ENCODE assay signal across 8 cellular contexts in genomic region chr19:50003810-50004419, GRCh38. TPM values are rescaled to one million over a fixed set of nuclear protein-coding genes. Genes with fewer than 3 reads are reported as not detected.
DNase-seq lines count a peak whose midpoint lies in the region; ATAC-seq and TF ChIP-seq lines count a peak whose summit lies in the region.

No MANE protein-coding gene starts in this region.

- TF ChIP-seq CTCF in epithelial cell of esophagus (IDR thresholded peaks at IDR 0.05; ENCODE audit: insufficient read depth, low read depth, low read length, missing control alignments) (no peak), WERI-Rb-1 (IDR thresholded peaks at IDR 0.05; ENCODE audit: low read depth, low read length) (no peak), neural progenitor cell (IDR thresholded peaks at IDR 0.05) (no peak)

- DNase-seq in A172 (ENCODE audit: low spot score): peak; percentile 99
- DNase-seq in GM19238 (ENCODE audit: insufficient read length, low spot score): peak; percentile 33
- DNase-seq in T-cell: no peak
- peak; percentile 92 for DNase-seq in epithelial cell of esophagus (ENCODE audit: low read depth)
- no peak for DNase-seq in WERI-Rb-1
- no peak for DNase-seq in neural progenitor cell (ENCODE audit: low spot score)

- H3K4me1 Mint-ChIP-seq in T-cell: peaks cover 0 to 19% (median 12%) of the 10 kb centered on the region in 3 donors
- no peaks in the 10 kb centered on the region for H3K4me1 Mint-ChIP-seq in neural progenitor cell

- no peak overlapping the region for H3K9ac ChIP-seq in rectal smooth muscle tissue (ENCODE audit: low read length)
- no peak overlapping the region for H3K9ac ChIP-seq in neural progenitor cell

- H3K27me3 ChIP-seq in rectal smooth muscle tissue (ENCODE audit: control insufficient read depth, insufficient read depth, low read length) (no peaks in the 10 kb centered on the region), WERI-Rb-1 (ENCODE audit: insufficient read depth, low read depth, severe bottlenecking) (no peaks in the 10 kb centered on the region), neural progenitor cell (no peaks in the 10 kb centered on the region)

- CTCF ChIA-PET in T-cell (lab: Charles Lee): interaction anchor here in 1 of 2 donors (0.6 kb wide), 1 partner anchor 269 kb away, joined by 3 read pairs; no protein-coding TSS in a partner anchor

- H3K36me3 Mint-ChIP-seq in T-cell (peaks cover 57% of the 10 kb centered on the region), neural progenitor cell (peaks cover 15% of the 10 kb centered on the region)

- no peaks in the 10 kb centered on the region for H4K20me1 ChIP-seq in neural progenitor cell (ENCODE audit: low read depth)

- peak overlapping the region; percentile 44 to 55 for H3K27ac Mint-ChIP-seq in T-cell
- no peak overlapping the region for H3K27ac Mint-ChIP-seq in neural progenitor cell

- no peaks in the 10 kb centered on the region for H3F3A ChIP-seq in neural progenitor cell (ENCODE audit: low read depth)

- H3K9me3 Mint-ChIP-seq in T-cell (no peaks in the 10 kb centered on the region), neural progenitor cell (no peaks in the 10 kb centered on the region)

- H3K4me3 Mint-ChIP-seq in T-cell: no peak overlapping the region
- H3K4me3 Mint-ChIP-seq in neural progenitor cell: no peak overlapping the region

- H3K4me1 ChIP-seq in rectal smooth muscle tissue (ENCODE audit: control insufficient read depth, insufficient read depth, low read length): peaks cover 4% of the 10 kb centered on the region
- H3K4me1 ChIP-seq in neural progenitor cell: no peaks in the 10 kb centered on the region

- peaks cover 51% of the 10 kb centered on the region for H3K36me3 ChIP-seq in rectal smooth muscle tissue (ENCODE audit: control insufficient read depth, insufficient read depth, low read length)
- H3K36me3 ChIP-seq in WERI-Rb-1: peaks cover 56% of the 10 kb centered on the region
- H3K36me3 ChIP-seq in neural progenitor cell: no peaks in the 10 kb centered on the region

- H3K27ac ChIP-seq in rectal smooth muscle tissue (ENCODE audit: low read depth, low read length) (peak overlapping the region; percentile 73), WERI-Rb-1 (no peak overlapping the region), neural progenitor cell (no peak overlapping the region)

- H3K9me3 ChIP-seq in WERI-Rb-1 (ENCODE audit: severe bottlenecking): no peaks in the 10 kb centered on the region
- no peaks in the 10 kb centered on the region for H3K9me3 ChIP-seq in neural progenitor cell (ENCODE audit: low read depth)

- ATAC-seq in T-cell (replicated peaks in 1 of 4) (peak in 3 of 4 experiments; percentile 23 to 76 (median 30)), GM21576 (IDR thresholded peaks at IDR 0.05; ENCODE audit: unreplicated experiment) (no peak)

- H3K79me2 ChIP-seq in neural progenitor cell (ENCODE audit: low read depth): no peaks in the 10 kb centered on the region

- no peak overlapping the region for H2AFZ ChIP-seq in neural progenitor cell (replicated peaks)

- POLR2A ChIA-PET in T-cell (lab: Charles Lee): no interaction called here

- H3K27me3 Mint-ChIP-seq in T-cell: no peaks in the 10 kb centered on the region
- H3K27me3 Mint-ChIP-seq in neural progenitor cell (ENCODE audit: insufficient read depth, low read depth): peaks cover 3% of the 10 kb centered on the region

- no peak overlapping the region for H3K4me2 ChIP-seq in neural progenitor cell

- H3K4me3 ChIP-seq in epithelial cell of esophagus (ENCODE audit: low read length): no peak overlapping the region
- no peak overlapping the region for H3K4me3 ChIP-seq in rectal smooth muscle tissue (ENCODE audit: low read length)
- H3K4me3 ChIP-seq in WERI-Rb-1 (ENCODE audit: low read depth, low read length): no peak overlapping the region
- H3K4me3 ChIP-seq in neural progenitor cell: no peak overlapping the region

RNA-seq across cellular contexts. Expression of gene VRK3, which starts 21.3 kb away (rescaled TPM):
- total RNA-seq in A172 (2014; rRNA removed; shearing (Covaris generic)): 26.0 and 45.6 TPM in 2 replicates
- 100 to 1,000 TPM in 2 of 5 donors, 10 to 100 TPM in 3; 84.0 to 104 (median 99.3) TPM for total RNA-seq in T-cell
- total RNA-seq in neural progenitor cell (ENCODE audit: low replicate concordance): 21.6 and 48.0 TPM in 2 replicates

RNA-seq across cellular contexts. Expression of gene ZNF473, which starts 21.9 kb away (rescaled TPM):
- 17.8 and 21.0 TPM in 2 replicates for total RNA-seq in A172 (2014; rRNA removed; shearing (Covaris generic))
- 10 to 100 TPM in 3 of 5 donors, 1 to 10 TPM in 2; 6.0 to 13.9 (median 10.4) TPM for total RNA-seq in T-cell
- total RNA-seq in neural progenitor cell (ENCODE audit: low replicate concordance): 9.7 and 14.7 TPM in 2 replicates

RNA-seq across cellular contexts. Expression of gene SIGLEC11, which starts 42.9 kb away (rescaled TPM):
- total RNA-seq in A172 (2014; rRNA removed; shearing (Covaris generic)): not detected in 2 replicates
- total RNA-seq in T-cell (under 1 TPM in 2 of 5 donors, not detected in 3; 0.09 to 0.23 TPM), neural progenitor cell (ENCODE audit: low replicate concordance) (not detected in 2 replicates)

Comparison
In these comparisons a context has a peak if more than half of its experiments do, and no peak if none do; other contexts are left out.
1. DNase-seq: peak in A172 (single experiment), GM19238 (single experiment) and epithelial cell of esophagus (single experiment); none in T-cell (0 of 34), WERI-Rb-1 (single experiment) and neural progenitor cell (single experiment).